Comparison of ENCODE assay signal across 8 cellular contexts in genomic region chr13:51453308-51453958, GRCh38.
DNase-seq lines count a peak whose midpoint lies in the region; ATAC-seq and TF ChIP-seq lines count a peak whose summit lies in the region.

No MANE protein-coding gene starts in this region.

- DNase-seq in DMS153 treated with DMSO at 0.1 percent for 48 hours (lab: John Stamatoyannopoulos, UW; ENCODE audit: unreplicated experiment) (peak; percentile 79), DMS153 (lab: John Stamatoyannopoulos, UW) (no peak), NCI-H128 (lab: John Stamatoyannopoulos, UW; ENCODE audit: unreplicated experiment) (peak; percentile 75), coronary artery (ENCODE audit: low spot score) (no peak), memory B cell (ENCODE audit: low spot score in 2 of 2) (peak in 1 of 2 donors; percentile 81)
- peak; percentile 67 to 70 for DNase-seq in activated CD4-positive, alpha-beta T cell treated with anti-CD3 and anti-CD28 coated beads for 24 hours (ENCODE audit: low read depth in 2 of 2)
- DNase-seq in stimulated activated CD4-positive, alpha-beta T cell treated with anti-CD3 and anti-CD28 coated beads, TNF-alpha, amount 100 ng/mL, for 4 hours (ENCODE audit: low read depth in 3 of 3), result peak in 2 of 3 experiments; percentile 67 to 69

- H3K4me1 Mint-ChIP-seq in memory B cell, result peaks cover 18% of the 10 kb centered on the region

- peak overlapping the region; percentile 80 for H3K4me3 ChIP-seq in coronary artery

- peak overlapping the region; percentile 82 for H3K4me3 Mint-ChIP-seq in memory B cell

- peak overlapping the region; percentile 93 for H3K27ac Mint-ChIP-seq in memory B cell

- no peaks in the 10 kb centered on the region for H3K27me3 Mint-ChIP-seq in memory B cell

- peak overlapping the region; percentile 96 to 98 for H3K27ac ChIP-seq in coronary artery

- ATAC-seq in HG02678 (IDR thresholded peaks at IDR 0.05; ENCODE audit: unreplicated experiment), result peak; percentile 43
- ATAC-seq in memory B cell (ENCODE audit: low read depth), result peak; percentile 48

- TF ChIP-seq CTCF in coronary artery (IDR thresholded peaks at IDR 0.05), result no peak

- peaks cover 2% of the 10 kb centered on the region for H3K9me3 Mint-ChIP-seq in memory B cell

- H3K36me3 Mint-ChIP-seq in memory B cell, result peaks cover 23% of the 10 kb centered on the region

Comparison
In these comparisons a context has a peak if more than half of its experiments do, and no peak if none do; other contexts are left out.
1. DNase-seq: peak in DMS153 treated with DMSO at 0.1 percent for 48 hours (single experiment), NCI-H128 (single experiment), activated CD4-positive, alpha-beta T cell treated with anti-CD3 and anti-CD28 coated beads for 24 hours (2 of 2) and stimulated activated CD4-positive, alpha-beta T cell treated with anti-CD3 and anti-CD28 coated beads, TNF-alpha, amount 100 ng/mL, for 4 hours (2 of 3); none in DMS153 (single experiment) and coronary artery (single experiment).